ENCODE assay signal across 9 cellular contexts in the genomic region with DNA sequence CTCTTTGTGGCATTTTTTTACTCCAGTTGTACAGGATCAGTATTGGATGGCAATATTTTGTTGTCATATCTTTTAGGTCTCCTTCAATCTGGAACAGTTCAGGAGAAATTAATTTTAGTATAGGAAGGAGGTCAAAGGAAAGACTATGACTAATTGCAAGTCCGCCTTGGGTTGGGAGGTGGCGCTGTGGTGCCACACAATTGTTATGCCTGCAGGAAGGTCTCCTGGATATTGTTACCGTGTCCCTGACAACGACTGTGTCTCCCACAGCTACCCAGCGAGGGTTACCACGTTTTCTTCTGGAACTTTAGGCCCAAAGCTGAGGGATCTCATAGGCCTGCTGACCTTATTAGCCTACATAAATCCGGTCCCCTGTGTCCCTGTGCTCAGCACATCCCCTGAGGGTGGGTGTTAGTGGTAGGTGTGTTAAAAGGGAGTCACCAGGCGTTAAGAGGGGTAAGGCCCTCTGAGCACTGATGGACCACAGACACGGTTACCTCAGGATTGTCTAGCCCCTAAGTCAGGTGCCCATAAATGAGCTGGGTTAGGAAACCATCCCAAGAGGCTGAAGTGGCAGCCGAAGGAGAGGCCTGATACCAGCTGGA. TPM values are rescaled to one million over a fixed set of nuclear protein-coding genes. Genes with fewer than 3 reads are reported as not detected.
A peak's percentile ranks its signal among the peaks of the same experiment; 100 is the strongest.
DNase-seq lines count a peak whose midpoint lies in the region; ATAC-seq and TF ChIP-seq lines count a peak whose summit lies in the region.
"Had no signal": no experiment of that assay in that cellular context is flagged by ENCODE, and none has a peak within 500 bp of the region (broad histone marks: within the 10 kb centered on the region; RNA-seq: fewer than 3 reads in every experiment).

No MANE protein-coding gene starts in this region.

- ATAC-seq in HG02852 (IDR thresholded peaks at IDR 0.05; ENCODE audit: unreplicated experiment) (peak; percentile 58), omental fat pad (ENCODE audit: low FRiP score) (no peak)

- intact Hi-C loops in colonic mucosa (cut with DNase I) (loop anchor here (5.0 to 10.0 kb wide), 3 partner anchors 230 to 983 kb away; no protein-coding TSS in a partner anchor), lower leg skin (cut with DNase I; ENCODE audit: low total_unique reads) (no loop called here)

- 41 to 47% methylated on average over 10 of the region's 10 CpGs for WGBS in lower leg skin, 2 donors

- H3K9ac ChIP-seq in colonic mucosa (ENCODE audit: low read depth in 2 of 2, low read length in 2 of 2), result no peak overlapping the region

- no peaks in the 10 kb centered on the region for H3K27me3 ChIP-seq in colonic mucosa

- H3K9me3 ChIP-seq in colonic mucosa, result no peaks in the 10 kb centered on the region

- no peak overlapping the region for H3K27ac ChIP-seq in colonic mucosa
- H3K27ac ChIP-seq: epithelial cell of prostate had no signal

- DNase-seq in GM10266 (ENCODE audit: extremely low spot score), result peak; percentile 43
- DNase-seq in NCI-H2196 (lab: John Stamatoyannopoulos, UW; ENCODE audit: unreplicated experiment), result peak; percentile 74
- DNase-seq in activated CD4-positive, alpha-beta T cell treated with anti-CD3 and anti-CD28 coated beads for 24 hours (ENCODE audit: low read depth in 2 of 2), result peak; percentile 24 to 44
- peak; percentile 58 for DNase-seq in colonic mucosa
- peak; percentile 43 to 94 for DNase-seq in lower leg skin (ENCODE audit: low spot score in 2 of 2)
- peak; percentile 18 to 37 (median 33) for DNase-seq in stimulated activated CD4-positive, alpha-beta T cell treated with anti-CD3 and anti-CD28 coated beads, TNF-alpha, amount 100 ng/mL, for 48 hours (ENCODE audit: low read depth in 3 of 3)
- no peak for DNase-seq in omental fat pad (ENCODE audit: low spot score)

- H3K4me3 ChIP-seq in colonic mucosa (no peak overlapping the region), lower leg skin (ENCODE audit: low read depth, poor library complexity, severe bottlenecking) (no peak overlapping the region)

- H3K36me3 ChIP-seq in colonic mucosa, result no peaks in the 10 kb centered on the region

- TF ChIP-seq CTCF in GM10266 (IDR thresholded peaks at IDR 0.05; ENCODE audit: control insufficient read depth, insufficient read depth, low read depth, missing control alignments) (peak; percentile 78), colonic mucosa (IDR thresholded peaks at IDR 0.05) (peak; percentile 66), lower leg skin (IDR thresholded peaks at IDR 0.05) (no peak), omental fat pad (IDR thresholded peaks at IDR 0.05) (no peak)

- no peaks in the 10 kb centered on the region for H3K4me1 ChIP-seq in colonic mucosa

- no peak for TF ChIP-seq POLR2A in lower leg skin (IDR thresholded peaks at IDR 0.05)

RNA-seq across cellular contexts. Expression of gene KCNAB1, which starts 31.5 kb away (rescaled TPM):
- total RNA-seq in colonic mucosa (under 1 TPM; 0.07 to 0.74 TPM), lower leg skin (1 to 10 TPM; 1.6 to 2.9 (median 2.3) TPM), omental fat pad (10 to 100 TPM in 1 of 4 donors, 1 to 10 TPM in 3; 2.2 to 12.6 (median 5.7) TPM)

Comparison
In these comparisons a context has a peak if more than half of its experiments do, and no peak if none do; other contexts are left out.
1. CTCF ChIP-seq: peak in GM10266 (single experiment) and colonic mucosa (single experiment); none in lower leg skin (0 of 3) and omental fat pad (0 of 3).